Comparison of ENCODE assay signal across 16 cellular contexts in genomic region chr3:45187597-45188210, GRCh38. TPM values are rescaled to one million over a fixed set of nuclear protein-coding genes. Genes with fewer than 3 reads are reported as not detected.
A peak's percentile ranks its signal among the peaks of the same experiment; 100 is the strongest.
DNase-seq lines count a peak whose midpoint lies in the region; ATAC-seq, FAIRE-seq and TF ChIP-seq lines count a peak whose summit lies in the region.
"Had no signal": no experiment of that assay in that cellular context is flagged by ENCODE, and none has a peak within 500 bp of the region (broad histone marks: within the 10 kb centered on the region; RNA-seq: fewer than 3 reads in every experiment).

No MANE protein-coding gene starts in this region.

- no peak for TF ChIP-seq EP300 in H1 (IDR thresholded peaks at IDR 0.05; ENCODE audit: borderline replicate concordance in 1 of 2, low read depth in 2 of 2, low read length in 2 of 2)

- TF ChIP-seq POLR2A in H1 (IDR thresholded peaks at IDR 0.05; ENCODE audit: control extremely low read depth in 1 of 2, low read depth in 2 of 2, low read length in 2 of 2), result no peak

- H3K23ac ChIP-seq in H1 (ENCODE audit: insufficient read length), result no peak overlapping the region

- peaks cover 0 to 13% of the 10 kb centered on the region in 2 donors for H3K27me3 Mint-ChIP-seq in natural killer cell treated with Interleukin-12 subunit alpha and Interleukin-12 subunit beta and Interleukin-15 and Interleukin-18, amount 100 ng/mL, for 72 hours
- peaks cover 0 to 5% of the 10 kb centered on the region in 2 donors for H3K27me3 Mint-ChIP-seq in natural killer cell (ENCODE audit: low read depth in 2 of 2)
- H3K27me3 Mint-ChIP-seq in T-helper 2 cell treated with Interferon-gamma antibody and Interleukin-4, amounts not matched to agents 5 μg/mL and 100 μg/mL, for 36 hours (ENCODE audit: low read depth), result peaks cover 7% of the 10 kb centered on the region

- H4K8ac ChIP-seq in H1 (ENCODE audit: extremely low read depth, insufficient read depth, low read length), result no peak overlapping the region

- H3K9ac ChIP-seq in H1 (replicated peaks in 1 of 4; ENCODE audit: extremely low read depth in 1 of 4, low read depth in 3 of 4, low read length in 3 of 4) (no peak overlapping the region), MM.1S (ENCODE audit: low read length) (no peak overlapping the region)

- H3K4me1 Mint-ChIP-seq in natural killer cell treated with Interleukin-12 subunit alpha and Interleukin-12 subunit beta and Interleukin-15 and Interleukin-18, amount 100 ng/mL, for 72 hours (ENCODE audit: low read depth in 2 of 2), result peaks cover 12 to 14% of the 10 kb centered on the region in 2 donors
- peaks cover 0 to 5% of the 10 kb centered on the region in 2 donors for H3K4me1 Mint-ChIP-seq in natural killer cell
- H3K4me1 Mint-ChIP-seq in T-helper 2 cell treated with Interferon-gamma antibody and Interleukin-4, amounts not matched to agents 5 μg/mL and 100 μg/mL, for 36 hours (ENCODE audit: low read depth), result peaks cover 54% of the 10 kb centered on the region

- FAIRE-seq in H1 (lab: Jason Lieb, UNC), result no peak

- no peaks in the 10 kb centered on the region for H4K20me1 ChIP-seq in H1 (replicated peaks in 1 of 2; ENCODE audit: control insufficient read depth in 1 of 2, insufficient read depth in 2 of 2, low read length in 2 of 2)
- H4K20me1 ChIP-seq in MM.1S (ENCODE audit: insufficient read depth, low read length), result no peaks in the 10 kb centered on the region

- H3K27me3 ChIP-seq in H1 (replicated peaks in 1 of 4; ENCODE audit: control insufficient read depth in 3 of 4, extremely low read depth in 1 of 4, insufficient read depth in 3 of 4, low read length in 3 of 4), result no peaks in the 10 kb centered on the region; a peak in 3 of 7 replicates
- no peaks in the 10 kb centered on the region for H3K27me3 ChIP-seq in upper lobe of right lung
- H3K27me3 ChIP-seq in MM.1S (replicated peaks; ENCODE audit: insufficient read depth, low read length), result no peaks in the 10 kb centered on the region

- H3K4me3 ChIP-seq in H1 (ENCODE audit: extremely low read depth in 1 of 4, insufficient read depth in 2 of 4, low read depth in 3 of 4, low read length in 4 of 4), result no peak overlapping the region
- H3K4me3 ChIP-seq in upper lobe of right lung, result no peak overlapping the region
- no peak overlapping the region for H3K4me3 ChIP-seq in MM.1S (ENCODE audit: low read length)
- H3K4me3 ChIP-seq: HAP-1 had no signal

- H2BK12ac ChIP-seq in H1 (ENCODE audit: low read depth, low read length), result no peak overlapping the region

- H3K27ac ChIP-seq in H1 (ENCODE audit: low read depth, low read length) (no peak overlapping the region), upper lobe of right lung (no peak overlapping the region), MM.1S (ENCODE audit: low read length) (no peak overlapping the region)
- H3K27ac ChIP-seq: HL-60 had no signal

- no peak overlapping the region for H3K27ac Mint-ChIP-seq in natural killer cell treated with Interleukin-12 subunit alpha and Interleukin-12 subunit beta and Interleukin-15 and Interleukin-18, amount 100 ng/mL, for 72 hours
- H3K27ac Mint-ChIP-seq in natural killer cell, result no peak overlapping the region
- H3K27ac Mint-ChIP-seq in T-helper 2 cell treated with Interferon-gamma antibody and Interleukin-4, amounts not matched to agents 5 μg/mL and 100 μg/mL, for 36 hours, result peak overlapping the region; percentile 52
- H3K27ac Mint-ChIP-seq: WTC11 had no signal

- no peak overlapping the region for H3K4me2 ChIP-seq in H1 (ENCODE audit: insufficient read depth in 1 of 2, low read depth in 2 of 2, low read length in 2 of 2)
- H3K4me2 ChIP-seq in MM.1S (ENCODE audit: low read depth, low read length), result no peak overlapping the region

- no peak for DNase-seq in natural killer cell treated with Interleukin-12 subunit alpha and Interleukin-12 subunit beta and Interleukin-15 and Interleukin-18, amount 100 ng/mL, for 72 hours (ENCODE audit: low spot score)
- no peak for DNase-seq in natural killer cell
- peak; percentile 59 for DNase-seq in T-helper 2 cell treated with Interferon-gamma antibody and Interleukin-4, amounts not matched to agents 5 μg/mL and 100 μg/mL, for 36 hours (ENCODE audit: low spot score)
- no peak for DNase-seq in H1 (ENCODE audit: low read depth in 1 of 2, low spot score in 2 of 2)
- DNase-seq in upper lobe of right lung, result peak; percentile 33
- DNase-seq in MM.1S, result no peak
- no peak for DNase-seq in AML-193 (lab: John Stamatoyannopoulos, UW)
- DNase-seq: EL, left ventricle myocardium superior, NCI-H1092, NCI-H2081 had no signal

- POLR2A ChIA-PET in H1 (lab: Charles Lee; ENCODE audit: partially characterized antibody), result no interaction called here

- H3K36me3 ChIP-seq in H1 (ENCODE audit: control insufficient read depth in 2 of 4, insufficient read depth in 4 of 4, low read length in 3 of 4) (no peaks in the 10 kb centered on the region; a peak in 1 of 8 replicates), upper lobe of right lung (no peaks in the 10 kb centered on the region), MM.1S (replicated peaks; ENCODE audit: insufficient read depth, low read length) (no peaks in the 10 kb centered on the region)
- H3K36me3 ChIP-seq: HAP-1 had no signal

- H4K5ac ChIP-seq in H1 (ENCODE audit: insufficient read length, low read depth, low read length), result no peak overlapping the region

- no peaks in the 10 kb centered on the region for H3K9me3 ChIP-seq in H1 (ENCODE audit: insufficient read depth in 2 of 2, low read depth in 1 of 2, low read length in 1 of 2)
- no peaks in the 10 kb centered on the region for H3K9me3 ChIP-seq in upper lobe of right lung
- no peaks in the 10 kb centered on the region for H3K9me3 ChIP-seq in MM.1S (replicated peaks; ENCODE audit: insufficient read depth, low read length)
- H3K9me3 ChIP-seq: HAP-1 had no signal

- H3K9me3 Mint-ChIP-seq in natural killer cell treated with Interleukin-12 subunit alpha and Interleukin-12 subunit beta and Interleukin-15 and Interleukin-18, amount 100 ng/mL, for 72 hours, result no peaks in the 10 kb centered on the region
- H3K9me3 Mint-ChIP-seq in natural killer cell, result no peaks in the 10 kb centered on the region
- no peaks in the 10 kb centered on the region for H3K9me3 Mint-ChIP-seq in T-helper 2 cell treated with Interferon-gamma antibody and Interleukin-4, amounts not matched to agents 5 μg/mL and 100 μg/mL, for 36 hours
- H3K9me3 Mint-ChIP-seq: WTC11 had no signal

- no peak overlapping the region for H4K91ac ChIP-seq in H1 (replicated peaks; ENCODE audit: insufficient read length, low read length)

- no peak overlapping the region for H3K14ac ChIP-seq in H1 (ENCODE audit: insufficient read length)

- no peak overlapping the region for H3K4ac ChIP-seq in H1 (replicated peaks; ENCODE audit: insufficient read length, low read depth, low read length)

- CTCF ChIA-PET in H1 (lab: Charles Lee; ENCODE audit: partially characterized antibody), result interaction anchor here (0.6 to 0.7 kb wide), 2 partner anchors 22 to 95 kb away, joined by 4 to 6 read pairs; no protein-coding TSS in a partner anchor

- no peak for TF ChIP-seq CTCF in natural killer cell (IDR thresholded peaks at IDR 0.05)
- no peak for TF ChIP-seq CTCF in H1 (IDR thresholded peaks at IDR 0.05; ENCODE audit: control extremely low read depth in 1 of 3, insufficient read depth in 1 of 3, low read depth in 1 of 3, low read length in 3 of 3)
- TF ChIP-seq CTCF in upper lobe of right lung (IDR thresholded peaks at IDR 0.05), result no peak
- TF ChIP-seq CTCF in MM.1S (IDR thresholded peaks at IDR 0.05; ENCODE audit: low read length), result no peak

- intact Hi-C loops in natural killer cell (cut with micrococcal nuclease) (no loop called here), upper lobe of right lung (cut with DNase I) (no loop called here)

- no peak overlapping the region for H2BK5ac ChIP-seq in H1 (ENCODE audit: low read depth, low read length)

- H2AFZ ChIP-seq in H1 (ENCODE audit: low read length) (no peak overlapping the region), MM.1S (ENCODE audit: low read length) (no peak overlapping the region)

- H3K4me3 Mint-ChIP-seq in natural killer cell treated with Interleukin-12 subunit alpha and Interleukin-12 subunit beta and Interleukin-15 and Interleukin-18, amount 100 ng/mL, for 72 hours, result peak overlapping the region; percentile 43
- no peak overlapping the region for H3K4me3 Mint-ChIP-seq in natural killer cell
- H3K4me3 Mint-ChIP-seq in T-helper 2 cell treated with Interferon-gamma antibody and Interleukin-4, amounts not matched to agents 5 μg/mL and 100 μg/mL, for 36 hours, result peak overlapping the region; percentile 47
- H3K4me3 Mint-ChIP-seq: WTC11 had no signal

- 0 out of 2 replicates have a peak overlapping the region, but pooled peaks have one; percentile 8 for H2BK15ac ChIP-seq in H1 (ENCODE audit: low read length)

- H3K4me1 ChIP-seq in H1 (replicated peaks in 1 of 4; ENCODE audit: control insufficient read depth in 3 of 4, insufficient read depth in 4 of 4, low read length in 3 of 4) (peaks cover 0 to 6% (median 3%) of the 10 kb centered on the region in 4 experiments; a peak in 5 of 7 replicates), upper lobe of right lung (no peaks in the 10 kb centered on the region), MM.1S (ENCODE audit: low read length) (peaks cover 37% of the 10 kb centered on the region)

- H3K79me2 ChIP-seq in H1 (ENCODE audit: control insufficient read depth in 1 of 2, insufficient read depth in 2 of 2, low read length in 2 of 2), result no peaks in the 10 kb centered on the region
- no peaks in the 10 kb centered on the region for H3K79me2 ChIP-seq in MM.1S (ENCODE audit: low read length)

- no peak overlapping the region for H2BK120ac ChIP-seq in H1 (replicated peaks; ENCODE audit: low read depth, low read length)

- no peak overlapping the region for H3K18ac ChIP-seq in H1 (ENCODE audit: extremely low read depth, low read length)

- H3K56ac ChIP-seq in H1 (replicated peaks; ENCODE audit: insufficient read length, low read depth, low read length), result no peak overlapping the region

- ATAC-seq in natural killer cell treated with Interleukin-12 subunit alpha and Interleukin-12 subunit beta and Interleukin-15 and Interleukin-18, amount 100 ng/mL, for 72 hours, result peak; percentile 64 to 73
- ATAC-seq in natural killer cell (no peak), upper lobe of right lung (no peak), GM18907 (IDR thresholded peaks at IDR 0.05; ENCODE audit: unreplicated experiment) (no peak)
- ATAC-seq: left ventricle myocardium superior, WTC11 had no signal

- no peaks in the 10 kb centered on the region for H3K9me2 ChIP-seq in MM.1S (replicated peaks; ENCODE audit: insufficient read depth, low read length)

- H3F3A ChIP-seq in MM.1S (ENCODE audit: insufficient read depth, low read length), result peaks cover 26% of the 10 kb centered on the region

- no peaks in the 10 kb centered on the region for H3K23me2 ChIP-seq in H1 (ENCODE audit: low read depth, low read length)

- no peak for TF ChIP-seq RAD21 in H1 (IDR thresholded peaks at IDR 0.05 in 1 of 2, conservative IDR thresholded peaks at IDR 0.05 in 1 of 2; ENCODE audit: low read depth in 2 of 2, low read length in 2 of 2)

- no peak overlapping the region for H2BK20ac ChIP-seq in H1 (ENCODE audit: low read length)

- WGBS in H1 (ENCODE audit: extremely low coverage in 1 of 2, insufficient coverage in 1 of 2, insufficient read length in 1 of 2, insufficient replicate concordance in 2 of 2, low coverage in 1 of 2, low lambda C conversion rate in 2 of 2, missing lambda C conversion rate in 1 of 2), 2 experiments, result 80% methylated on average over 7 of the region's 7 CpGs; no CpG with 5 or more reads in 1 of the 2 experiments

- no peaks in the 10 kb centered on the region for H3K79me1 ChIP-seq in H1 (ENCODE audit: low read depth, low read length)

- H3K36me3 Mint-ChIP-seq in natural killer cell treated with Interleukin-12 subunit alpha and Interleukin-12 subunit beta and Interleukin-15 and Interleukin-18, amount 100 ng/mL, for 72 hours, result no peaks in the 10 kb centered on the region
- H3K36me3 Mint-ChIP-seq in natural killer cell, result no peaks in the 10 kb centered on the region
- H3K36me3 Mint-ChIP-seq in T-helper 2 cell treated with Interferon-gamma antibody and Interleukin-4, amounts not matched to agents 5 μg/mL and 100 μg/mL, for 36 hours (ENCODE audit: low read depth), result no peaks in the 10 kb centered on the region
- H3K36me3 Mint-ChIP-seq: WTC11 had no signal

- H2AK5ac ChIP-seq in H1 (ENCODE audit: low read depth, low read length), result no peak overlapping the region

RNA-seq across cellular contexts. Expression of gene TMEM158, which starts 38.4 kb away (rescaled TPM):
- 1 to 10 TPM in 1 of 2 donors, under 1 TPM in 1; 0.56 to 2.5 TPM for total RNA-seq in natural killer cell treated with Interleukin-12 subunit alpha and Interleukin-12 subunit beta and Interleukin-15 and Interleukin-18, amount 100 ng/mL, for 72 hours
- total RNA-seq in natural killer cell (under 1 TPM in 2 of 3 donors, not detected in 1; 0.40 to 0.47 TPM), upper lobe of right lung (2.1 TPM)
- total RNA-seq in H1 (2021; fragmentation: NEBNext Ultra II Directional; extraction: Animal tissue kit (Norgen Biotek cat#: 25700)), result 30.3 and 35.5 TPM in 2 replicates
- polyA plus RNA-seq in H1 (2011; rRNA removed), result 6.8 and 17.5 TPM in 2 replicates
- 13.1 TPM for polyA plus RNA-seq in H1 (2011; cell fraction: cytosol; rRNA removed)
- polyA plus RNA-seq in H1 (2011; cell fraction: nucleus; rRNA removed), result 13.5 TPM
- polyA plus RNA-seq in H1 (2012, experiment 1 of 2), result 9.6 to 16.2 TPM (median 14.0 TPM) in 4 replicates
- polyA plus RNA-seq in H1 (2012, experiment 2 of 2), result 13.0 TPM
- 20.9 TPM for polyA plus RNA-seq in H1 (2013, experiment 1 of 2)
- polyA plus RNA-seq in H1 (2013, experiment 2 of 2), result 20.0 TPM
- polyA minus RNA-seq in H1 (2011; rRNA and poly(A)+ RNA removed), result 1.3 and 1.8 TPM in 2 replicates
- 11.8 TPM for polyA minus RNA-seq in H1 (2011; cell fraction: cytosol; rRNA and poly(A)+ RNA removed)
- 6.5 TPM for polyA minus RNA-seq in H1 (2011; cell fraction: nucleus; rRNA and poly(A)+ RNA removed)
- total RNA-seq: T-helper 1 cell treated with Interleukin-12 subunit alpha and Interleukin-12 subunit beta and Interleukin-4 antibody, amounts not matched to agents 30 ng/mL and 1 ng/mL, for 36 hours had no signal

RNA-seq across cellular contexts. Expression of gene CDCP1, which starts 41.5 kb away (rescaled TPM):
- total RNA-seq in natural killer cell treated with Interleukin-12 subunit alpha and Interleukin-12 subunit beta and Interleukin-15 and Interleukin-18, amount 100 ng/mL, for 72 hours, result under 1 TPM; 0.29 to 0.36 TPM
- total RNA-seq in natural killer cell (under 1 TPM; 0.38 to 0.61 (median 0.48) TPM), upper lobe of right lung (19.1 TPM)
- total RNA-seq in H1 (2021; fragmentation: NEBNext Ultra II Directional; extraction: Animal tissue kit (Norgen Biotek cat#: 25700)), result 21.2 and 23.3 TPM in 2 replicates
- 10.0 and 10.1 TPM in 2 replicates for polyA plus RNA-seq in H1 (2011; rRNA removed)
- 8.8 TPM for polyA plus RNA-seq in H1 (2011; cell fraction: cytosol; rRNA removed)
- 14.0 TPM for polyA plus RNA-seq in H1 (2011; cell fraction: nucleus; rRNA removed)
- 10.8 to 12.0 TPM (median 11.1 TPM) in 4 replicates for polyA plus RNA-seq in H1 (2012, experiment 1 of 2)
- 5.5 TPM for polyA plus RNA-seq in H1 (2012, experiment 2 of 2)
- 20.0 TPM for polyA plus RNA-seq in H1 (2013, experiment 1 of 2)
- polyA plus RNA-seq in H1 (2013, experiment 2 of 2), result 22.4 TPM
- 17.6 and 19.4 TPM in 2 replicates for polyA minus RNA-seq in H1 (2011; rRNA and poly(A)+ RNA removed)
- 14.3 TPM for polyA minus RNA-seq in H1 (2011; cell fraction: cytosol; rRNA and poly(A)+ RNA removed)
- polyA minus RNA-seq in H1 (2011; cell fraction: nucleus; rRNA and poly(A)+ RNA removed), result 11.4 TPM

Comparison
In these comparisons a context has a peak if more than half of its experiments do, and no peak if none do; other contexts are left out.
1. ATAC-seq: peak in natural killer cell treated with Interleukin-12 subunit alpha and Interleukin-12 subunit beta and Interleukin-15 and Interleukin-18, amount 100 ng/mL, for 72 hours (2 of 2); none in natural killer cell (0 of 3), upper lobe of right lung (single experiment) and GM18907 (single experiment).
2. DNase-seq: peak in T-helper 2 cell treated with Interferon-gamma antibody and Interleukin-4, amounts not matched to agents 5 μg/mL and 100 μg/mL, for 36 hours (single experiment) and upper lobe of right lung (single experiment); none in natural killer cell treated with Interleukin-12 subunit alpha and Interleukin-12 subunit beta and Interleukin-15 and Interleukin-18, amount 100 ng/mL, for 72 hours (single experiment), natural killer cell (single experiment), H1 (0 of 2), MM.1S (single experiment) and AML-193 (0 of 2).
3. RNA of gene CDCP1, which starts 41.5 kb away (total RNA-seq): 21.2 to 23.3 TPM in H1 and 19.1 TPM in upper lobe of right lung (single experiment); 0.38 to 0.61 TPM in natural killer cell and 0.29 to 0.36 TPM in natural killer cell treated with Interleukin-12 subunit alpha and Interleukin-12 subunit beta and Interleukin-15 and Interleukin-18, amount 100 ng/mL, for 72 hours; every median in the first group is over 10 times any median in the second.